26 cellular contexts compared by ENCODE assay signal in the genomic region with DNA sequence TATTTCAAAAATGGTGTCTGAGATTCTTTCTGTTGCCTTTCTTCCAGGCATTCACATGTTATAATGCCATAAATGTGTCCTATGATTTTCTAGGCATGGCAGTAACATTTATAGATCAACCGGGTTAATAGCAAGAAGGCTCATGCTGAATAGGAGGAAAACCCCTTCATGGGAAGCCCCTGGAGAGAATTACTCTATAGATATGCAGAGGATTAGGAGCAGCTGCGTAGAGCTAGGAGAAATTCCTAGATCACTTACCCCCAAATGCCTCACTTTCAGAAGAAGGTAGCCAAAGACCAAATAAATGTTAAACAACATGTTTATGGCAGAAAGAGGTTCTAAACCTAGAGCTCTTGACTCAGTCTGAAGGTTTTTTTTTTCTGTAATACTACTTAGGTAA.
DNase-seq lines count a peak whose midpoint lies in the region; ATAC-seq and TF ChIP-seq lines count a peak whose summit lies in the region.
"Had no signal": no experiment of that assay in that cellular context is flagged by ENCODE, and none has a peak within 500 bp of the region (broad histone marks: within the 10 kb centered on the region; RNA-seq: fewer than 3 reads in every experiment).

No MANE protein-coding gene starts in this region.

- H4K20me1 ChIP-seq in Karpas-422 (ENCODE audit: insufficient read depth, low read depth, low read length), result no peaks in the 10 kb centered on the region
- H4K20me1 ChIP-seq: BLaER1 had no signal

- peaks cover 12% of the 10 kb centered on the region for H3K9me3 Mint-ChIP-seq in WTC11
- peaks cover 12 to 13% of the 10 kb centered on the region in 2 donors for H3K9me3 Mint-ChIP-seq in natural killer cell

- WGBS in mesendoderm (ENCODE audit: extremely low coverage, insufficient coverage, low lambda C conversion rate), result no CpG with 5 or more reads among the region's 2 CpGs

- H4K5ac ChIP-seq in mesendoderm (ENCODE audit: low read length), result no peak overlapping the region

- H3K27me3 ChIP-seq in H7 (ENCODE audit: control insufficient read depth, insufficient read depth, low read length), result no peaks in the 10 kb centered on the region
- no peaks in the 10 kb centered on the region for H3K27me3 ChIP-seq in HUES48 (ENCODE audit: control insufficient read depth, insufficient read depth, low read length)
- H3K27me3 ChIP-seq in mesendoderm (ENCODE audit: insufficient read depth, low read length, poor library complexity), result no peaks in the 10 kb centered on the region
- H3K27me3 ChIP-seq in Karpas-422 (ENCODE audit: low read length), result no peaks in the 10 kb centered on the region
- H3K27me3 ChIP-seq: BE2C, BLaER1 had no signal

- H3K79me1 ChIP-seq in mesendoderm (ENCODE audit: low read length), result no peaks in the 10 kb centered on the region

- DNase-seq in H7, result peak; percentile 13
- DNase-seq in WTC11 (ENCODE audit: low spot score), result no peak
- DNase-seq in mesendoderm, result peak; percentile 23
- DNase-seq in Karpas-422, result no peak
- no peak for DNase-seq in natural killer cell
- no peak for DNase-seq in GM19240 (ENCODE audit: insufficient read length, low spot score)
- DNase-seq: 8988T; ACHN; BE2C; C1 segment of cervical spinal cord; CD4-positive, alpha-beta memory T cell; CD4-positive, CD25-positive, alpha-beta regulatory T cell; CD8-positive, alpha-beta memory T cell; COR-L47; DMS 273 treated with DMSO at 0.1 percent for 48 hours; DMS153; DMS53; DMS79; DND-41; EL; GDM1 had no signal

- POLR2A ChIA-PET in WTC11 (lab: Charles Lee), result interaction anchor here (1.0 kb wide), 1 partner anchor 14 kb away, joined by 5 read pairs; no protein-coding TSS in a partner anchor

- H3K79me2 ChIP-seq in mesendoderm (ENCODE audit: control insufficient read depth, insufficient read depth, low read length) (no peaks in the 10 kb centered on the region), Karpas-422 (ENCODE audit: low read length) (no peaks in the 10 kb centered on the region)

- no peak overlapping the region for H3K9ac ChIP-seq in HUES48 (ENCODE audit: low read depth, low read length)
- H3K9ac ChIP-seq in mesendoderm (ENCODE audit: low read length), result no peak overlapping the region
- H3K9ac ChIP-seq in Karpas-422 (ENCODE audit: low read length), result no peak overlapping the region
- H3K9ac ChIP-seq: BLaER1 had no signal

- H3K4me1 Mint-ChIP-seq in WTC11 (peaks cover 20% of the 10 kb centered on the region), natural killer cell (no peaks in the 10 kb centered on the region)
- H3K4me1 Mint-ChIP-seq: CD14-positive monocyte; CD4-positive, alpha-beta memory T cell; CD4-positive, CD25-positive, alpha-beta regulatory T cell; CD8-positive, alpha-beta memory T cell had no signal

- no peak overlapping the region for H3K56ac ChIP-seq in mesendoderm (ENCODE audit: low read length)

- H3K23ac ChIP-seq in mesendoderm (ENCODE audit: low read length), result no peak overlapping the region

- no peak for TF ChIP-seq CTCF in WTC11 (IDR thresholded peaks at IDR 0.05)
- no peak for TF ChIP-seq CTCF in natural killer cell (IDR thresholded peaks at IDR 0.05)

- H3K4me3 ChIP-seq in H7 (ENCODE audit: insufficient read depth, low read depth, low read length) (no peak overlapping the region), HUES48 (ENCODE audit: low read depth, low read length) (no peak overlapping the region), mesendoderm (ENCODE audit: low read length) (no peak overlapping the region), Karpas-422 (ENCODE audit: low read length) (no peak overlapping the region)
- H3K4me3 ChIP-seq: BLaER1, GM12878 had no signal

- no peak overlapping the region for H2BK15ac ChIP-seq in mesendoderm (replicated peaks; ENCODE audit: low read depth)

- H2AFZ ChIP-seq in Karpas-422 (ENCODE audit: low read length), result no peak overlapping the region

- ATAC-seq in WTC11 (peak; percentile 70), natural killer cell (no peak), HG03439 (IDR thresholded peaks at IDR 0.05; ENCODE audit: unreplicated experiment) (no peak)
- ATAC-seq: GM12878 had no signal

- no peaks in the 10 kb centered on the region for H3K36me3 ChIP-seq in H7 (replicated peaks; ENCODE audit: control insufficient read depth, insufficient read depth, low read length)
- no peaks in the 10 kb centered on the region for H3K36me3 ChIP-seq in HUES48 (ENCODE audit: control insufficient read depth, insufficient read depth, low read length)
- no peaks in the 10 kb centered on the region for H3K36me3 ChIP-seq in mesendoderm (ENCODE audit: control insufficient read depth, insufficient read depth, low read length)
- H3K36me3 ChIP-seq in Karpas-422 (ENCODE audit: insufficient read depth, low read length), result no peaks in the 10 kb centered on the region
- H3K36me3 ChIP-seq: BE2C, BLaER1 had no signal

- H3K9me3 ChIP-seq in HUES48 (ENCODE audit: control insufficient read depth, insufficient read depth, low read length), result no peaks in the 10 kb centered on the region; the same call in 1 of the 2 replicates
- H3K9me3 ChIP-seq in Karpas-422 (ENCODE audit: low read length), result no peaks in the 10 kb centered on the region
- H3K9me3 ChIP-seq: BE2C, BLaER1 had no signal

- H3K9me2 ChIP-seq in Karpas-422 (replicated peaks; ENCODE audit: insufficient read depth, low read length), result no peaks in the 10 kb centered on the region

- H2AK5ac ChIP-seq in mesendoderm (ENCODE audit: low read length), result no peak overlapping the region

- peaks cover 17% of the 10 kb centered on the region for H3K4me1 ChIP-seq in HUES48 (ENCODE audit: control insufficient read depth, insufficient read depth, low read length)
- H3K4me1 ChIP-seq in mesendoderm (ENCODE audit: control insufficient read depth, low read depth, low read length), result no peaks in the 10 kb centered on the region
- H3K4me1 ChIP-seq in Karpas-422 (ENCODE audit: low read length), result no peaks in the 10 kb centered on the region
- H3K4me1 ChIP-seq: BE2C, BLaER1 had no signal

- intact Hi-C loops in natural killer cell (cut with micrococcal nuclease), result no loop called here

- H3K4me2 ChIP-seq in mesendoderm (ENCODE audit: low read length) (no peak overlapping the region), Karpas-422 (ENCODE audit: low read depth, low read length, poor library complexity, severe bottlenecking) (no peak overlapping the region)
- H3K4me2 ChIP-seq: BLaER1 had no signal

- no peaks in the 10 kb centered on the region for H3K36me3 Mint-ChIP-seq in WTC11
- H3K36me3 Mint-ChIP-seq in natural killer cell, result peaks cover 1% of the 10 kb centered on the region
- H3K36me3 Mint-ChIP-seq: CD14-positive monocyte; CD4-positive, alpha-beta memory T cell; CD4-positive, CD25-positive, alpha-beta regulatory T cell; CD8-positive, alpha-beta memory T cell had no signal

- no peak overlapping the region for H3K27ac Mint-ChIP-seq in WTC11
- no peak overlapping the region for H3K27ac Mint-ChIP-seq in natural killer cell
- H3K27ac Mint-ChIP-seq: CD14-positive monocyte; CD4-positive, alpha-beta memory T cell; CD4-positive, CD25-positive, alpha-beta regulatory T cell; CD8-positive, alpha-beta memory T cell had no signal

- H3K4me3 Mint-ChIP-seq in WTC11 (no peak overlapping the region), natural killer cell (no peak overlapping the region)
- H3K4me3 Mint-ChIP-seq: CD14-positive monocyte; CD4-positive, alpha-beta memory T cell; CD4-positive, CD25-positive, alpha-beta regulatory T cell; CD8-positive, alpha-beta memory T cell had no signal

- no peak overlapping the region for H2BK120ac ChIP-seq in mesendoderm (ENCODE audit: low read depth, low read length)

- H2BK5ac ChIP-seq in mesendoderm (ENCODE audit: low read length), result no peak overlapping the region

- H3K27ac ChIP-seq in HUES48 (ENCODE audit: low read depth, low read length) (peak overlapping the region; percentile 2), mesendoderm (ENCODE audit: low read depth, low read length) (no peak overlapping the region), Karpas-422 (ENCODE audit: low read length) (no peak overlapping the region)
- H3K27ac ChIP-seq: BLaER1 had no signal

- H4K8ac ChIP-seq in mesendoderm (ENCODE audit: low read depth, low read length), result no peak overlapping the region

- H3K27me3 Mint-ChIP-seq in WTC11 (ENCODE audit: low read depth) (no peaks in the 10 kb centered on the region), natural killer cell (ENCODE audit: low read depth in 2 of 2) (no peaks in the 10 kb centered on the region)
- H3K27me3 Mint-ChIP-seq: CD4-positive, alpha-beta memory T cell; CD4-positive, CD25-positive, alpha-beta regulatory T cell; CD8-positive, alpha-beta memory T cell had no signal

- peak overlapping the region; percentile 18 for H3K18ac ChIP-seq in mesendoderm (ENCODE audit: low read length)

- CTCF ChIA-PET in WTC11 (lab: Charles Lee), result no interaction called here

- H3K4ac ChIP-seq in mesendoderm (ENCODE audit: low read depth, low read length), result no peak overlapping the region

TF ChIP-seq in WTC11, 78 proteins besides CTCF, POLR2A, EP300 and RAD21 (continues in another document):
- TF ChIP-seq ZBTB43 (CRISPR knock-in tag; IDR thresholded peaks at IDR 0.05) (no peak), NR3C1 (CRISPR knock-in tag; conservative IDR thresholded peaks at IDR 0.05; ENCODE audit: low read depth) (no peak), ZNF396 (CRISPR knock-in tag; IDR thresholded peaks at IDR 0.05; ENCODE audit: borderline replicate concordance) (no peak), FOXK1 (CRISPR knock-in tag; IDR thresholded peaks at IDR 0.05) (no peak), RORB (CRISPR knock-in tag; IDR thresholded peaks at IDR 0.05) (no peak), TEAD1 (CRISPR knock-in tag; IDR thresholded peaks at IDR 0.05) (no peak)

Comparison
In these comparisons a context has a peak if more than half of its experiments do, and no peak if none do; other contexts are left out.
1. DNase-seq: peak in H7 (single experiment) and mesendoderm (single experiment); none in WTC11 (single experiment), Karpas-422 (single experiment), natural killer cell (single experiment) and GM19240 (single experiment).